Comparison of ENCODE assay signal across 14 cellular contexts in the genomic region with DNA sequence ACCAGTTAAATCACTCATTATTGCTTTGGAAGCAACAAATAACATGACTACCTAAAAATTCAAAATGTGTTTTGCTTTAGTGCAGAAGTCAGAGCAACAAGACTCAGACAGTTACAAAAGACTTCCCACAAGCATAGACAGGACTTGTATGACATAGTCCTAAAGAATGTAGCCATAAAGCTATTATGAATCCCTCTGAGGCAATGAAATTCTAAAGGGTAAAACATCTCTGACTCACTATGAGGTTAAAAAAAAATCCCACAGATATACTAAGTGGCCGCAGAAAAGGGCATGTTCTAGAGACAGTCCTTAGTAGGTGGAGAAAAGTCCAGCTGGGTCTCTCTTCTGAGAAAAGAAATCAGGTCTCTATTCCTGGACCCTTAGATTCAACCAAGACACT. TPM values are rescaled to one million over a fixed set of nuclear protein-coding genes. Genes with fewer than 3 reads are reported as not detected.
DNase-seq lines count a peak whose midpoint lies in the region; ATAC-seq, FAIRE-seq and TF ChIP-seq lines count a peak whose summit lies in the region.
"Had no signal": no experiment of that assay in that cellular context is flagged by ENCODE, and none has a peak within 500 bp of the region (broad histone marks: within the 10 kb centered on the region; RNA-seq: fewer than 3 reads in every experiment).

No MANE protein-coding gene starts in this region.

- H2BK120ac ChIP-seq in IMR-90 (ENCODE audit: low read depth, low read length), result peak overlapping the region; percentile 94

- peak overlapping the region; percentile 81 for H3K4me2 ChIP-seq in IMR-90 (ENCODE audit: low read depth, low read length)

- H3K27me3 ChIP-seq in IMR-90 (ENCODE audit: control insufficient read depth, insufficient read depth, low read length) (no peaks in the 10 kb centered on the region), bronchial epithelial cell (ENCODE audit: control insufficient read depth, insufficient read depth, low read length) (no peaks in the 10 kb centered on the region), left lung (no peaks in the 10 kb centered on the region), heart right ventricle (no peaks in the 10 kb centered on the region)

- peak overlapping the region; percentile 98 for H3K18ac ChIP-seq in IMR-90 (ENCODE audit: low read depth, low read length)

- peak overlapping the region; percentile 63 for H2AK9ac ChIP-seq in IMR-90 (replicated peaks; ENCODE audit: low read depth, low read length, poor library complexity)

- H4K8ac ChIP-seq in IMR-90 (ENCODE audit: low read depth in 2 of 2, low read length in 2 of 2), result peak overlapping the region in 1 of 2 experiments; percentile 89; a peak in 2 of 4 replicates

- H4K91ac ChIP-seq in IMR-90 (ENCODE audit: insufficient read depth, low read depth, low read length), result peak overlapping the region; percentile 87

- H2AFZ ChIP-seq in IMR-90 (replicated peaks; ENCODE audit: low read length, poor library complexity), result peak overlapping the region; percentile 73

- CTCF ChIA-PET in IMR-90 (lab: Yijun Ruan, JAX), result no interaction called here
- CTCF ChIA-PET in activated CD4-positive, alpha-beta T cell treated with anti-CD3 and anti-CD28 coated beads, Interleukin-2, amount 10 ng/mL, durations not matched to agents 7 days and 5 days (lab: Charles Lee), result interaction anchor here (2.7 kb wide), 1 partner anchor 75 kb away, joined by 9 read pairs; the partner anchor contains the start of gene CHD1L

- DNase-seq in AG08396 (ENCODE audit: low spot score), result peak; percentile 80
- DNase-seq in IMR-90, result peak; percentile 96
- peak; percentile 99 for DNase-seq in bronchial epithelial cell (ENCODE audit: low read depth)
- DNase-seq in left lung, result no peak
- DNase-seq in heart right ventricle, result no peak
- no peak for DNase-seq in posterior cingulate gyrus
- DNase-seq in activated CD4-positive, alpha-beta T cell treated with anti-CD3 and anti-CD28 coated beads, Interleukin-2, amount 10 ng/mL, durations not matched to agents 7 days and 5 days, result no peak
- no peak for DNase-seq in HuH-7 (ENCODE audit: low spot score)
- DNase-seq: CD8-positive, alpha-beta memory T cell; effector memory CD4-positive, alpha-beta T cell; lower lobe of right lung; T-helper 9 cell had no signal

- intact Hi-C loops in IMR-90 (cut with micrococcal nuclease) (no loop called here), left lung (cut with DNase I) (no loop called here), heart right ventricle (cut with DNase I) (no loop called here), posterior cingulate gyrus (cut with DNase I) (no loop called here)

- ATAC-seq in IMR-90 (ENCODE audit: low read depth) (peak; percentile 57), left lung (peak; percentile 4), heart right ventricle (no peak)
- ATAC-seq: lower lobe of right lung had no signal

- H3K9me3 ChIP-seq in IMR-90 (ENCODE audit: control insufficient read depth, insufficient read depth, low read length) (no peaks in the 10 kb centered on the region), left lung (no peaks in the 10 kb centered on the region), heart right ventricle (no peaks in the 10 kb centered on the region)
- H3K9me3 ChIP-seq: lower lobe of right lung had no signal

- H3K14ac ChIP-seq in IMR-90 (replicated peaks; ENCODE audit: low read depth, low read length), result peak overlapping the region; percentile 92

- peaks cover 10% of the 10 kb centered on the region for H3K36me3 ChIP-seq in IMR-90 (ENCODE audit: control insufficient read depth, insufficient read depth, low read length)
- H3K36me3 ChIP-seq in bronchial epithelial cell (ENCODE audit: control insufficient read depth, insufficient read depth, low read length), result peaks cover 7% of the 10 kb centered on the region
- peaks cover 0 to 36% of the 10 kb centered on the region in 2 donors for H3K36me3 ChIP-seq in left lung
- peaks cover 0 to 55% (median 0%) of the 10 kb centered on the region in 9 donors for H3K36me3 ChIP-seq in heart right ventricle

- in situ Hi-C loops in IMR-90 (cut with MboI; ENCODE audit: low sequenced_read_pairs), result no loop called here

- H3K4me3 ChIP-seq in IMR-90 (ENCODE audit: insufficient read depth, low read depth, low read length), result no peak overlapping the region
- H3K4me3 ChIP-seq in bronchial epithelial cell (ENCODE audit: low read depth, low read length), result no peak overlapping the region
- no peak overlapping the region for H3K4me3 ChIP-seq in left lung
- H3K4me3 ChIP-seq in heart right ventricle, result no peak overlapping the region
- H3K4me3 ChIP-seq: lower lobe of right lung had no signal

- H3K23ac ChIP-seq in IMR-90 (ENCODE audit: low read depth, low read length), result peak overlapping the region; percentile 84

- H3K56ac ChIP-seq in IMR-90 (ENCODE audit: extremely low read depth, insufficient read depth, low read length), result peak overlapping the region; percentile 70

- H3K4me3 Mint-ChIP-seq in activated CD4-positive, alpha-beta T cell treated with anti-CD3 and anti-CD28 coated beads, Interleukin-2, amount 10 ng/mL, durations not matched to agents 7 days and 5 days, result no peak overlapping the region
- H3K4me3 Mint-ChIP-seq: CD8-positive, alpha-beta memory T cell had no signal

- BruUV-seq in IMR-90 (replicated peaks; lab: Mats Ljungman, UMichigan), result no TSS peak

- H3K9me3 Mint-ChIP-seq in activated CD4-positive, alpha-beta T cell treated with anti-CD3 and anti-CD28 coated beads, Interleukin-2, amount 10 ng/mL, durations not matched to agents 7 days and 5 days, result no peaks in the 10 kb centered on the region
- H3K9me3 Mint-ChIP-seq: activated T-helper 2 cell treated with anti-CD3 and anti-CD28 coated beads, Interferon-gamma antibody, Interleukin-2, Interleukin-4, amounts not matched to agents 10 μg/mL and 5 μg/mL and 100 μg/mL, durations not matched to agents 14 hours and 24 hours and 36 hours; CD8-positive, alpha-beta memory T cell had no signal

- H3K79me1 ChIP-seq in IMR-90 (ENCODE audit: low read depth in 1 of 2, low read length in 2 of 2), result peaks cover 24 to 40% of the 10 kb centered on the region in 2 experiments

- H2AK5ac ChIP-seq in IMR-90 (ENCODE audit: low read depth, low read length), result peak overlapping the region; percentile 90

- H2BK20ac ChIP-seq in IMR-90 (ENCODE audit: low read depth, low read length), result peak overlapping the region; percentile 92

- dilution Hi-C loops in IMR-90 (cut with HindIII; ENCODE audit: low sequenced_read_pairs, unreplicated experiment), result no loop called here

- H3K4me1 Mint-ChIP-seq in activated CD4-positive, alpha-beta T cell treated with anti-CD3 and anti-CD28 coated beads, Interleukin-2, amount 10 ng/mL, durations not matched to agents 7 days and 5 days, result peaks cover 24% of the 10 kb centered on the region

- no CpG with 5 or more reads among the region's 1 CpG for WGBS in IMR-90 (ENCODE audit: extremely low coverage in 2 of 2, insufficient read length in 1 of 2), 2 experiments
- 75 to 85% methylated on average over 1 of the region's 1 CpG for WGBS in heart right ventricle, 2 donors

- POLR2A ChIA-PET in IMR-90 (lab: Charles Lee; ENCODE audit: unreplicated experiment), result no interaction called here
- POLR2A ChIA-PET in activated CD4-positive, alpha-beta T cell treated with anti-CD3 and anti-CD28 coated beads, Interleukin-2, amount 10 ng/mL, durations not matched to agents 7 days and 5 days (lab: Charles Lee), result no interaction called here

- H3K4ac ChIP-seq in IMR-90 (ENCODE audit: low read depth, low read length), result peak overlapping the region; percentile 97

- TF ChIP-seq POLR2A in IMR-90 (IDR thresholded peaks at IDR 0.05; ENCODE audit: low read depth, low read length), result peak; percentile 48; the same call in 1 of the 2 replicates

- H2BK15ac ChIP-seq in IMR-90 (ENCODE audit: low read depth, low read length), result peak overlapping the region; percentile 31; the same call in 1 of the 3 replicates

- FAIRE-seq in bronchial epithelial cell (lab: Jason Lieb, UNC), result no peak
- FAIRE-seq: GM18507 had no signal

- H4K5ac ChIP-seq in IMR-90 (ENCODE audit: low read depth, low read length), result peak overlapping the region; percentile 86; the same call in 1 of the 2 replicates

- peak overlapping the region; percentile 79 for H3K27ac ChIP-seq in IMR-90 (ENCODE audit: insufficient read depth, low read length)
- peak overlapping the region; percentile 15 to 45 for H3K27ac ChIP-seq in left lung
- peak overlapping the region in 1 of 10 donors; percentile 52 for H3K27ac ChIP-seq in heart right ventricle
- H3K27ac ChIP-seq: lower lobe of right lung had no signal

- no peaks in the 10 kb centered on the region for H3K27me3 Mint-ChIP-seq in activated CD4-positive, alpha-beta T cell treated with anti-CD3 and anti-CD28 coated beads, Interleukin-2, amount 10 ng/mL, durations not matched to agents 7 days and 5 days
- H3K27me3 Mint-ChIP-seq: CD8-positive, alpha-beta memory T cell had no signal

- no peak overlapping the region for H3K9ac ChIP-seq in IMR-90 (ENCODE audit: low read depth, low read length)

- H3K36me3 Mint-ChIP-seq in activated CD4-positive, alpha-beta T cell treated with anti-CD3 and anti-CD28 coated beads, Interleukin-2, amount 10 ng/mL, durations not matched to agents 7 days and 5 days (ENCODE audit: low read depth), result peaks cover 22% of the 10 kb centered on the region

- TF ChIP-seq RAD21 in IMR-90 (IDR thresholded peaks at IDR 0.05; ENCODE audit: low read length), result no peak

- peaks cover 10% of the 10 kb centered on the region for H3K4me1 ChIP-seq in IMR-90 (ENCODE audit: control insufficient read depth, insufficient read depth, low read length)
- H3K4me1 ChIP-seq in left lung, result peaks cover 0 to 23% of the 10 kb centered on the region in 2 donors
- H3K4me1 ChIP-seq in heart right ventricle, result peaks cover 3 to 44% (median 35%) of the 10 kb centered on the region in 9 donors

- H4K20me1 ChIP-seq in IMR-90 (ENCODE audit: insufficient read depth, low read length), result peaks cover 6% of the 10 kb centered on the region; the same call in 1 of the 2 replicates

- H3K27ac Mint-ChIP-seq in activated CD4-positive, alpha-beta T cell treated with anti-CD3 and anti-CD28 coated beads, Interleukin-2, amount 10 ng/mL, durations not matched to agents 7 days and 5 days, result no peak overlapping the region
- H3K27ac Mint-ChIP-seq: activated T-helper 2 cell treated with anti-CD3 and anti-CD28 coated beads, Interferon-gamma antibody, Interleukin-2, Interleukin-4, amounts not matched to agents 10 μg/mL and 5 μg/mL and 100 μg/mL, durations not matched to agents 14 hours and 24 hours and 36 hours had no signal

- peak overlapping the region; percentile 98 for H2BK5ac ChIP-seq in IMR-90 (ENCODE audit: low read depth, low read length, poor library complexity, severe bottlenecking)

- peaks cover 8% of the 10 kb centered on the region for H3K9me1 ChIP-seq in IMR-90 (ENCODE audit: insufficient read depth, low read length)

- TF ChIP-seq CTCF in IMR-90 (conservative IDR thresholded peaks at IDR 0.05; ENCODE audit: low read depth, low read length) (no peak), bronchial epithelial cell (IDR thresholded peaks at IDR 0.05; ENCODE audit: insufficient read depth, low read length, severe bottlenecking) (no peak), left lung (IDR thresholded peaks at IDR 0.05) (no peak), heart right ventricle (IDR thresholded peaks at IDR 0.05) (no peak)

RNA-seq across cellular contexts. Expression of gene PRKAB2, which starts 4.9 kb away (rescaled TPM):
- total RNA-seq in IMR-90 (2012; rRNA removed), result 8.4 and 10.6 TPM in 2 replicates
- 9.7 and 11.0 TPM in 2 replicates for polyA plus RNA-seq in IMR-90 (2012; rRNA removed)
- 2.7 and 2.9 TPM in 2 replicates for polyA plus RNA-seq in IMR-90 (2012; cell fraction: cytosol; rRNA removed)
- 11.9 and 42.6 TPM in 2 replicates for polyA plus RNA-seq in IMR-90 (2012; cell fraction: nucleus; rRNA removed; ENCODE audit: low replicate concordance)
- 23.2 and 27.9 TPM in 2 replicates for total RNA-seq in bronchial epithelial cell
- 10 to 100 TPM in 1 of 2 donors, 1 to 10 TPM in 1; 9.7 to 11.9 TPM for total RNA-seq in left lung
- total RNA-seq in heart right ventricle, result 10 to 100 TPM; 23.2 to 40.2 (median 34.9) TPM
- polyA plus RNA-seq in heart right ventricle, result 10 to 100 TPM in 1 of 2 donors, 1 to 10 TPM in 1; 9.1 to 10.5 TPM
- 10 to 100 TPM in 1 of 2 experiments, 1 to 10 TPM in 1; 9.7 to 10.3 TPM for total RNA-seq in activated CD4-positive, alpha-beta T cell treated with anti-CD3 and anti-CD28 coated beads, Interleukin-2, amount 10 ng/mL, durations not matched to agents 7 days and 5 days

RNA-seq across cellular contexts. Expression of gene FMO5, which starts 57.8 kb away (rescaled TPM):
- total RNA-seq in IMR-90 (2012; rRNA removed) (0.36 and 0.83 TPM in 2 replicates), bronchial epithelial cell (0.51 TPM in 1 of 2 replicates, not detected in the other), left lung (10 to 100 TPM; 25.8 to 29.0 TPM), heart right ventricle (10 to 100 TPM in 1 of 10 donors, 1 to 10 TPM in 3, under 1 TPM in 6; 0.20 to 21.7 (median 0.78) TPM)
- polyA plus RNA-seq in IMR-90 (2012; rRNA removed) (0.50 and 0.51 TPM in 2 replicates), heart right ventricle (1 to 10 TPM in 1 of 2 donors, under 1 TPM in 1; 0.64 to 1.6 TPM)
- polyA plus RNA-seq in IMR-90 (2012; cell fraction: cytosol; rRNA removed), result 0.01 and 0.10 TPM in 2 replicates
- polyA plus RNA-seq in IMR-90 (2012; cell fraction: nucleus; rRNA removed; ENCODE audit: low replicate concordance), result 0.29 and 1.3 TPM in 2 replicates
- under 1 TPM; 0.48 to 0.72 TPM for total RNA-seq in activated CD4-positive, alpha-beta T cell treated with anti-CD3 and anti-CD28 coated beads, Interleukin-2, amount 10 ng/mL, durations not matched to agents 7 days and 5 days

Comparison
In these comparisons a context has a peak if more than half of its experiments do, and no peak if none do; other contexts are left out.
1. DNase-seq: peak in AG08396 (single experiment), IMR-90 (single experiment) and bronchial epithelial cell (single experiment); none in left lung (0 of 2), heart right ventricle (0 of 2), posterior cingulate gyrus (0 of 10), activated CD4-positive, alpha-beta T cell treated with anti-CD3 and anti-CD28 coated beads, Interleukin-2, amount 10 ng/mL, durations not matched to agents 7 days and 5 days (single experiment) and HuH-7 (single experiment).
2. ATAC-seq: peak in IMR-90 (single experiment) and left lung (single experiment); none in heart right ventricle (0 of 8).